Comparison of ENCODE assay signal across 21 cellular contexts in genomic region chr7:135964254-135964653, GRCh38. TPM values are rescaled to one million over a fixed set of nuclear protein-coding genes. Genes with fewer than 3 reads are reported as not detected.
A peak's percentile ranks its signal among the peaks of the same experiment; 100 is the strongest.
DNase-seq lines count a peak whose midpoint lies in the region; ATAC-seq, FAIRE-seq and TF ChIP-seq lines count a peak whose summit lies in the region.
"Had no signal": no experiment of that assay in that cellular context is flagged by ENCODE, and none has a peak within 500 bp of the region (broad histone marks: within the 10 kb centered on the region; RNA-seq: fewer than 3 reads in every experiment).

No MANE protein-coding gene starts in this region.

- peak overlapping the region; percentile 15 for H3K4me3 Mint-ChIP-seq in activated T-helper 17 cell treated with anti-CD3 and anti-CD28 coated beads, Interleukin-2, amount 50 U/mL, for 72 hours
- H3K4me3 Mint-ChIP-seq: activated naive CD8-positive, alpha-beta T cell treated with anti-CD3 and anti-CD28 coated beads, Interleukin-2, amount 50 U/mL, for 24 hours; type B pancreatic cell had no signal

- no peak overlapping the region for H3K27ac Mint-ChIP-seq in activated T-helper 17 cell treated with anti-CD3 and anti-CD28 coated beads, Interleukin-2, amount 50 U/mL, for 72 hours
- H3K27ac Mint-ChIP-seq: activated naive CD8-positive, alpha-beta T cell treated with anti-CD3 and anti-CD28 coated beads, Interleukin-2, amount 50 U/mL, for 24 hours; type B pancreatic cell had no signal

- TF ChIP-seq POLR2A in tibial nerve (IDR thresholded peaks at IDR 0.05), result no peak

- no peak overlapping the region for H3K4me3 ChIP-seq in tibial nerve
- H3K4me3 ChIP-seq: SJCRH30, skin epidermis had no signal

- no peak overlapping the region for H3K27ac ChIP-seq in tibial nerve
- H3K27ac ChIP-seq: SJCRH30 had no signal

- H3K27me3 ChIP-seq in tibial nerve, result no peaks in the 10 kb centered on the region
- H3K27me3 ChIP-seq: SJCRH30 had no signal

- DNase-seq in AG08395 (ENCODE audit: low spot score), result peak; percentile 40
- DNase-seq in GM18507 (ENCODE audit: extremely low spot score, insufficient read length, low read depth), result no peak
- DNase-seq in kidney tubule cell (ENCODE audit: low spot score), result peak; percentile 19
- DNase-seq in tibial nerve (ENCODE audit: low spot score in 2 of 2), result no peak
- DNase-seq in cortex of kidney (lab: John Stamatoyannopoulos, UW), result no peak
- DNase-seq: ACHN; activated naive CD8-positive, alpha-beta T cell treated with anti-CD3 and anti-CD28 coated beads, Interleukin-2, amount 50 U/mL, for 24 hours; activated T-cell treated with anti-CD3 and anti-CD28 coated beads, Interleukin-2, amount 50 U/mL, for 48 hours; Calu3; central memory CD4-positive, alpha-beta T cell; effector memory CD8-positive, alpha-beta T cell; foreskin melanocyte; GF-D8; NCI-H2171 treated with DMSO at 0.1 percent for 48 hours; T1000 had no signal

- TF ChIP-seq EP300 in tibial nerve (IDR thresholded peaks at IDR 0.05), result no peak

- peaks cover 46% of the 10 kb centered on the region for H3K4me1 Mint-ChIP-seq in activated T-helper 17 cell treated with anti-CD3 and anti-CD28 coated beads, Interleukin-2, amount 50 U/mL, for 72 hours

- peak; percentile 52 for FAIRE-seq in GM18507 (lab: Jason Lieb, UNC)

- TF ChIP-seq CTCF in tibial nerve (IDR thresholded peaks at IDR 0.05), result no peak

- H3K9me3 Mint-ChIP-seq in activated T-helper 17 cell treated with anti-CD3 and anti-CD28 coated beads, Interleukin-2, amount 50 U/mL, for 72 hours, result no peaks in the 10 kb centered on the region
- H3K9me3 Mint-ChIP-seq: activated naive CD8-positive, alpha-beta T cell treated with anti-CD3 and anti-CD28 coated beads, Interleukin-2, amount 50 U/mL, for 24 hours; effector memory CD8-positive, alpha-beta T cell; type B pancreatic cell had no signal

- H3K27me3 Mint-ChIP-seq in activated T-helper 17 cell treated with anti-CD3 and anti-CD28 coated beads, Interleukin-2, amount 50 U/mL, for 72 hours, result no peaks in the 10 kb centered on the region
- H3K27me3 Mint-ChIP-seq: activated naive CD8-positive, alpha-beta T cell treated with anti-CD3 and anti-CD28 coated beads, Interleukin-2, amount 50 U/mL, for 24 hours; effector memory CD8-positive, alpha-beta T cell; type B pancreatic cell had no signal

- no peaks in the 10 kb centered on the region for H3K9me3 ChIP-seq in tibial nerve
- H3K9me3 ChIP-seq: SJCRH30 had no signal

- H3K36me3 ChIP-seq in tibial nerve, result peaks cover 0 to 4% (median 0%) of the 10 kb centered on the region in 3 donors

- peak; percentile 39 for ATAC-seq in activated T-helper 17 cell treated with anti-CD3 and anti-CD28 coated beads, Interleukin-2, amount 50 U/mL, for 72 hours (replicated peaks)
- no peak for ATAC-seq in HG02623 (IDR thresholded peaks at IDR 0.05; ENCODE audit: unreplicated experiment)
- ATAC-seq in HG03139 (IDR thresholded peaks at IDR 0.05; ENCODE audit: unreplicated experiment), result no peak
- ATAC-seq: activated naive CD8-positive, alpha-beta T cell treated with anti-CD3 and anti-CD28 coated beads, Interleukin-2, amount 50 U/mL, for 24 hours; effector memory CD8-positive, alpha-beta T cell had no signal

- peaks cover 66% of the 10 kb centered on the region for H3K36me3 Mint-ChIP-seq in activated T-helper 17 cell treated with anti-CD3 and anti-CD28 coated beads, Interleukin-2, amount 50 U/mL, for 72 hours (ENCODE audit: low read depth)

- 40 to 42% methylated on average over 2 of the region's 2 CpGs for WGBS in tibial nerve, 2 donors

- H3K4me1 ChIP-seq in tibial nerve, result peaks cover 0 to 49% (median 13%) of the 10 kb centered on the region in 4 donors
- H3K4me1 ChIP-seq: SJCRH30 had no signal

RNA-seq across cellular contexts. Expression of gene MTPN, which starts 12.9 kb away (rescaled TPM):
- 100 to 1,000 TPM in 1 of 2 donors, 10 to 100 TPM in 1; 99.7 to 149 TPM for total RNA-seq in activated T-helper 17 cell treated with anti-CD3 and anti-CD28 coated beads, Interleukin-2, amount 50 U/mL, for 72 hours
- 10 to 100 TPM; 66.3 to 94.6 (median 75.0) TPM for total RNA-seq in tibial nerve

Comparison
In these comparisons a context has a peak if more than half of its experiments do, and no peak if none do; other contexts are left out.
1. DNase-seq: peak in AG08395 (single experiment) and kidney tubule cell (single experiment); none in GM18507 (single experiment), tibial nerve (0 of 2) and cortex of kidney (single experiment).